Comparison of ENCODE assay signal across 8 cellular contexts in the genomic region with DNA sequence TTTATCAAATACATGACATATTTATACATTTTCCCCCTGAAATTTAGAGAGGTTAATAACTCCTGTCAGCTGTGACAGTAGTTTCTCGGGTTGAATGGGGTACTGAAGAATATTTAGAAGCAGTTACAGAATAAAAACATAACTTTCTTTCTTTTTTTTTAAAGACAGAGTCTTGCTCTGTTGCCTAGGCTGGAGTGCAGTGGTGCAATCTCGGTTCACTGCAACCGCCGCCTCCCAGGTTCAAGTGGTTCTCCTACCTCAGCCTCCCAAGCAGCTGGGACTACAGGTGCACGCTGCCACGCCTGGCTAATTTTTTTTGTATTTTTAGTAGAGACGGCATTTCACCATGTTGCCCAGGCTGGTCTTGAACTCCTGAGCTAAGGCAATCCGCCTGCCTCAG. TPM values are rescaled to one million over a fixed set of nuclear protein-coding genes. Genes with fewer than 3 reads are reported as not detected.
DNase-seq lines count a peak whose midpoint lies in the region; ATAC-seq and TF ChIP-seq lines count a peak whose summit lies in the region.
"Not testable (repeated sequence)": the region's sequence is repeated elsewhere in the genome, so short reads cannot be mapped to it uniquely, and the experiment has no call there.

No MANE protein-coding gene starts in this region.

- peak overlapping the region; percentile 86 for H3K27ac Mint-ChIP-seq in activated CD8-positive, alpha-beta T cell treated with anti-CD3 and anti-CD28 coated beads for 36 hours
- peak overlapping the region; percentile 97 for H3K27ac Mint-ChIP-seq in activated naive CD8-positive, alpha-beta T cell
- H3K27ac Mint-ChIP-seq in stimulated activated memory B cell treated with anti-CD40 and anti-IgM and Interleukin-4, amounts not matched to agents 10 μg/mL and 1 μg/mL and 100 μg/mL, for 72 hours, result peak overlapping the region; percentile 85

- peak overlapping the region; percentile 100 for H3K27ac ChIP-seq in SU-DHL-6 (ENCODE audit: low read depth, low read length)

- not testable (repeated sequence) for H3K9me2 ChIP-seq in SU-DHL-6 (replicated peaks; ENCODE audit: insufficient read depth, low read length)

- H3K9me3 Mint-ChIP-seq in activated CD8-positive, alpha-beta T cell treated with anti-CD3 and anti-CD28 coated beads for 36 hours; activated naive CD8-positive, alpha-beta T cell (ENCODE audit: low read depth); stimulated activated memory B cell treated with anti-CD40 and anti-IgM and Interleukin-4, amounts not matched to agents 10 μg/mL and 1 μg/mL and 100 μg/mL, for 72 hours: not testable (repeated sequence)

- H3K9ac ChIP-seq in SU-DHL-6 (ENCODE audit: low read length), result peak overlapping the region; percentile 46

- not testable (repeated sequence) for H3K9me3 ChIP-seq in SU-DHL-6 (ENCODE audit: insufficient read depth, low read length)

- not testable (repeated sequence) for H3K36me3 ChIP-seq in GM06990 (ENCODE audit: control insufficient read depth, insufficient read depth, low read length)
- H3K36me3 ChIP-seq in SU-DHL-6 (ENCODE audit: low read length), result peaks cover 56% of the 10 kb centered on the region

- peak; percentile 46 for DNase-seq in GM06990 (ENCODE audit: extremely low read depth, insufficient read length)
- not testable (repeated sequence) for DNase-seq in activated CD8-positive, alpha-beta T cell treated with anti-CD3 and anti-CD28 coated beads for 36 hours

- H3K79me2 ChIP-seq in SU-DHL-6 (ENCODE audit: insufficient read depth, low read length), result peaks cover 44% of the 10 kb centered on the region

- H3K4me1 Mint-ChIP-seq in activated CD8-positive, alpha-beta T cell treated with anti-CD3 and anti-CD28 coated beads for 36 hours (ENCODE audit: low read depth), result peaks cover 50% of the 10 kb centered on the region
- peaks cover 66% of the 10 kb centered on the region for H3K4me1 Mint-ChIP-seq in activated naive CD8-positive, alpha-beta T cell (ENCODE audit: low read depth)
- H3K4me1 Mint-ChIP-seq in stimulated activated memory B cell treated with anti-CD40 and anti-IgM and Interleukin-4, amounts not matched to agents 10 μg/mL and 1 μg/mL and 100 μg/mL, for 72 hours, result peaks cover 58% of the 10 kb centered on the region

- not testable (repeated sequence) for H3K4me3 Mint-ChIP-seq in activated CD8-positive, alpha-beta T cell treated with anti-CD3 and anti-CD28 coated beads for 36 hours; stimulated activated memory B cell treated with anti-CD40 and anti-IgM and Interleukin-4, amounts not matched to agents 10 μg/mL and 1 μg/mL and 100 μg/mL, for 72 hours
- peak overlapping the region; percentile 75 for H3K4me3 Mint-ChIP-seq in activated naive CD8-positive, alpha-beta T cell

- H2AFZ ChIP-seq in SU-DHL-6 (ENCODE audit: low read depth, low read length, severe bottlenecking), result not testable (repeated sequence)

- H3K27me3 Mint-ChIP-seq in activated CD8-positive, alpha-beta T cell treated with anti-CD3 and anti-CD28 coated beads for 36 hours; activated naive CD8-positive, alpha-beta T cell; stimulated activated memory B cell treated with anti-CD40 and anti-IgM and Interleukin-4, amounts not matched to agents 10 μg/mL and 1 μg/mL and 100 μg/mL, for 72 hours: not testable (repeated sequence)

- POLR2A ChIA-PET in activated CD8-positive, alpha-beta T cell treated with anti-CD3 and anti-CD28 coated beads for 36 hours (lab: Charles Lee), result interaction anchor here (0.7 to 1.7 kb wide), 4 partner anchors 17 to 226 kb away, joined by 3 to 8 read pairs (median 4); no protein-coding TSS in a partner anchor

- not testable (repeated sequence) for H3K4me3 ChIP-seq in GM06990 (replicated peaks; ENCODE audit: low read depth, low read length); SU-DHL-6 (ENCODE audit: insufficient read depth, low read length, poor library complexity, severe bottlenecking)

- H3K36me3 Mint-ChIP-seq in activated CD8-positive, alpha-beta T cell treated with anti-CD3 and anti-CD28 coated beads for 36 hours (ENCODE audit: low read depth), result peaks cover 60% of the 10 kb centered on the region
- H3K36me3 Mint-ChIP-seq in activated naive CD8-positive, alpha-beta T cell, result peaks cover 44% of the 10 kb centered on the region
- H3K36me3 Mint-ChIP-seq in stimulated activated memory B cell treated with anti-CD40 and anti-IgM and Interleukin-4, amounts not matched to agents 10 μg/mL and 1 μg/mL and 100 μg/mL, for 72 hours, result peaks cover 62% of the 10 kb centered on the region

- H3F3A ChIP-seq in SU-DHL-6 (ENCODE audit: insufficient read depth), result peaks cover 97% of the 10 kb centered on the region

- not testable (repeated sequence) for H4K20me1 ChIP-seq in SU-DHL-6 (ENCODE audit: low read depth, low read length)

- ATAC-seq in GM19395 (IDR thresholded peaks at IDR 0.05; ENCODE audit: unreplicated experiment) (peak; percentile 59), GM21786 (IDR thresholded peaks at IDR 0.05; ENCODE audit: unreplicated experiment) (peak; percentile 32), HG03354 (IDR thresholded peaks at IDR 0.05; ENCODE audit: poor library complexity, severe bottlenecking, unreplicated experiment) (peak; percentile 34)
- ATAC-seq in activated CD8-positive, alpha-beta T cell treated with anti-CD3 and anti-CD28 coated beads for 36 hours; stimulated activated memory B cell treated with anti-CD40 and anti-IgM and Interleukin-4, amounts not matched to agents 10 μg/mL and 1 μg/mL and 100 μg/mL, for 72 hours: not testable (repeated sequence)

- peak overlapping the region; percentile 97 for H3K4me2 ChIP-seq in SU-DHL-6 (ENCODE audit: low read depth, low read length, poor library complexity, severe bottlenecking)

- not testable (repeated sequence) for TF ChIP-seq CTCF in GM06990 (IDR thresholded peaks at IDR 0.05; ENCODE audit: insufficient read depth, low read length, poor library complexity, severe bottlenecking); SU-DHL-6 (IDR thresholded peaks at IDR 0.05; ENCODE audit: insufficient read depth, low read length, poor library complexity, severe bottlenecking); activated CD8-positive, alpha-beta T cell treated with anti-CD3 and anti-CD28 coated beads for 36 hours (IDR thresholded peaks at IDR 0.05)

- CTCF ChIA-PET in activated CD8-positive, alpha-beta T cell treated with anti-CD3 and anti-CD28 coated beads for 36 hours (lab: Charles Lee), result interaction anchor here (1.2 to 2.1 kb wide), 5 partner anchors 11 to 387 kb away, joined by 3 to 5 read pairs (median 4); no protein-coding TSS in a partner anchor

- intact Hi-C loops in activated CD8-positive, alpha-beta T cell treated with anti-CD3 and anti-CD28 coated beads for 36 hours (cut with micrococcal nuclease), result loop anchor here (5.0 kb wide), 1 partner anchor 63 kb away; no protein-coding TSS in a partner anchor

- not testable (repeated sequence) for H3K27me3 ChIP-seq in GM06990 (replicated peaks; ENCODE audit: control insufficient read depth, insufficient read depth, low read length); SU-DHL-6 (ENCODE audit: low read length)

RNA-seq across cellular contexts. Expression of a gene that starts 43.6 kb away (rescaled TPM):
- 10 to 100 TPM; 29.8 to 39.2 TPM for total RNA-seq in activated CD8-positive, alpha-beta T cell treated with anti-CD3 and anti-CD28 coated beads for 36 hours
